In the genomic region with DNA sequence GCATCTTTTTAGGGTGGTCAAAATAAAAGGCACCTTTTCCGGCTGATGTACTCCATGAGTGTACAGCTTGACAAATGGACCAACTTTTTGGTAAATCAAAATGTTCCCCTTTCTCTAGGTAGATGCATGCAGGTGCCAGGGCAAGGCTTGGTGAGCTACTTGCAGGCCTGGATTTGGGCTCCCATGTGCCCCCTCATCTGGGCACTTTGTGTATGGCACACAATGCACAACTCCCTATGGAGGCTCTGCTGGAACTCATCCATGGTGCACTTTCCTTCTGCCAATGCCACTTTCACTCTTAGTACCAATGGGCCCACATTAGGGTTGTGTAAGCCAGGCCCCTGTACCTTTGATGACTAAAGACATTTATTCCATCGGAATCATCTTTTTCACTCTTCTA, we compare ENCODE assay signal across 1 cellular context.
TF ChIP-seq lines count a peak whose summit lies in the region.

No MANE protein-coding gene starts in this region.

TF ChIP-seq in HCT116, 20 proteins besides CTCF, POLR2A, EP300 and RAD21:
- TF ChIP-seq EGR1 (IDR thresholded peaks at IDR 0.05; ENCODE audit: low read depth) = no peak
- TF ChIP-seq, protein P1, sequence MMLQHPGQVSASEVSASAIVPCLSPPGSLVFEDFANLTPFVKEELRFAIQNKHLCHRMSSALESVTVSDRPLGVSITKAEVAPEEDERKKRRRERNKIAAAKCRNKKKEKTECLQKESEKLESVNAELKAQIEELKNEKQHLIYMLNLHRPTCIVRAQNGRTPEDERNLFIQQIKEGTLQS (IDR thresholded peaks at IDR 0.05) = no peak
- no peak for TF ChIP-seq CEBPB (IDR thresholded peaks at IDR 0.05; ENCODE audit: low read depth)
- TF ChIP-seq ELF1 (IDR thresholded peaks at IDR 0.05; ENCODE audit: borderline replicate concordance, low read depth) = no peak
- no peak for TF ChIP-seq POLR2AphosphoS5 (IDR thresholded peaks at IDR 0.05; ENCODE audit: low read depth, low read length)
- TF ChIP-seq, protein P2, sequence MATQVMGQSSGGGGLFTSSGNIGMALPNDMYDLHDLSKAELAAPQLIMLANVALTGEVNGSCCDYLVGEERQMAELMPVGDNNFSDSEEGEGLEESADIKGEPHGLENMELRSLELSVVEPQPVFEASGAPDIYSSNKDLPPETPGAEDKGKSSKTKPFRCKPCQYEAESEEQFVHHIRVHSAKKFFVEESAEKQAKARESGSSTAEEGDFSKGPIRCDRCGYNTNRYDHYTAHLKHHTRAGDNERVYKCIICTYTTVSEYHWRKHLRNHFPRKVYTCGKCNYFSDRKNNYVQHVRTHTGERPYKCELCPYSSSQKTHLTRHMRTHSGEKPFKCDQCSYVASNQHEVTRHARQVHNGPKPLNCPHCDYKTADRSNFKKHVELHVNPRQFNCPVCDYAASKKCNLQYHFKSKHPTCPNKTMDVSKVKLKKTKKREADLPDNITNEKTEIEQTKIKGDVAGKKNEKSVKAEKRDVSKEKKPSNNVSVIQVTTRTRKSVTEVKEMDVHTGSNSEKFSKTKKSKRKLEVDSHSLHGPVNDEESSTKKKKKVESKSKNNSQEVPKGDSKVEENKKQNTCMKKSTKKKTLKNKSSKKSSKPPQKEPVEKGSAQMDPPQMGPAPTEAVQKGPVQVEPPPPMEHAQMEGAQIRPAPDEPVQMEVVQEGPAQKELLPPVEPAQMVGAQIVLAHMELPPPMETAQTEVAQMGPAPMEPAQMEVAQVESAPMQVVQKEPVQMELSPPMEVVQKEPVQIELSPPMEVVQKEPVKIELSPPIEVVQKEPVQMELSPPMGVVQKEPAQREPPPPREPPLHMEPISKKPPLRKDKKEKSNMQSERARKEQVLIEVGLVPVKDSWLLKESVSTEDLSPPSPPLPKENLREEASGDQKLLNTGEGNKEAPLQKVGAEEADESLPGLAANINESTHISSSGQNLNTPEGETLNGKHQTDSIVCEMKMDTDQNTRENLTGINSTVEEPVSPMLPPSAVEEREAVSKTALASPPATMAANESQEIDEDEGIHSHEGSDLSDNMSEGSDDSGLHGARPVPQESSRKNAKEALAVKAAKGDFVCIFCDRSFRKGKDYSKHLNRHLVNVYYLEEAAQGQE (IDR thresholded peaks at IDR 0.05; ENCODE audit: low read depth) = no peak
- TF ChIP-seq TCF7L2 (IDR thresholded peaks at IDR 0.05; ENCODE audit: borderline replicate concordance, extremely low read depth, insufficient read depth, insufficient read length) = no peak
- no peak for TF ChIP-seq JUND (IDR thresholded peaks at IDR 0.05)
- TF ChIP-seq ZNF274 (IDR thresholded peaks at IDR 0.05; ENCODE audit: low read depth, low read length) = no peak
- TF ChIP-seq CBX3 (IDR thresholded peaks at IDR 0.05; ENCODE audit: low read depth) = no peak
- TF ChIP-seq EZH2 (IDR thresholded peaks at IDR 0.05) = no peak
- TF ChIP-seq, protein P3, sequence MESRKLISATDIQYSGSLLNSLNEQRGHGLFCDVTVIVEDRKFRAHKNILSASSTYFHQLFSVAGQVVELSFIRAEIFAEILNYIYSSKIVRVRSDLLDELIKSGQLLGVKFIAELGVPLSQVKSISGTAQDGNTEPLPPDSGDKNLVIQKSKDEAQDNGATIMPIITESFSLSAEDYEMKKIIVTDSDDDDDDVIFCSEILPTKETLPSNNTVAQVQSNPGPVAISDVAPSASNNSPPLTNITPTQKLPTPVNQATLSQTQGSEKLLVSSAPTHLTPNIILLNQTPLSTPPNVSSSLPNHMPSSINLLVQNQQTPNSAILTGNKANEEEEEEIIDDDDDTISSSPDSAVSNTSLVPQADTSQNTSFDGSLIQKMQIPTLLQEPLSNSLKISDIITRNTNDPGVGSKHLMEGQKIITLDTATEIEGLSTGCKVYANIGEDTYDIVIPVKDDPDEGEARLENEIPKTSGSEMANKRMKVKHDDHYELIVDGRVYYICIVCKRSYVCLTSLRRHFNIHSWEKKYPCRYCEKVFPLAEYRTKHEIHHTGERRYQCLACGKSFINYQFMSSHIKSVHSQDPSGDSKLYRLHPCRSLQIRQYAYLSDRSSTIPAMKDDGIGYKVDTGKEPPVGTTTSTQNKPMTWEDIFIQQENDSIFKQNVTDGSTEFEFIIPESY (IDR thresholded peaks at IDR 0.05; ENCODE audit: extremely low read depth, insufficient replicate concordance, low read length) = no peak
- TF ChIP-seq SIN3A (IDR thresholded peaks at IDR 0.05; ENCODE audit: low read depth) = no peak
- no peak for TF ChIP-seq SP1 (IDR thresholded peaks at IDR 0.05; ENCODE audit: low read depth)
- no peak for TF ChIP-seq SRF (IDR thresholded peaks at IDR 0.05; ENCODE audit: low read depth)
- TF ChIP-seq EZH2phosphoT487 (IDR thresholded peaks at IDR 0.05; ENCODE audit: borderline replicate concordance) = no peak
- TF ChIP-seq ZFX (IDR thresholded peaks at IDR 0.05) = no peak
